In the genomic region with DNA sequence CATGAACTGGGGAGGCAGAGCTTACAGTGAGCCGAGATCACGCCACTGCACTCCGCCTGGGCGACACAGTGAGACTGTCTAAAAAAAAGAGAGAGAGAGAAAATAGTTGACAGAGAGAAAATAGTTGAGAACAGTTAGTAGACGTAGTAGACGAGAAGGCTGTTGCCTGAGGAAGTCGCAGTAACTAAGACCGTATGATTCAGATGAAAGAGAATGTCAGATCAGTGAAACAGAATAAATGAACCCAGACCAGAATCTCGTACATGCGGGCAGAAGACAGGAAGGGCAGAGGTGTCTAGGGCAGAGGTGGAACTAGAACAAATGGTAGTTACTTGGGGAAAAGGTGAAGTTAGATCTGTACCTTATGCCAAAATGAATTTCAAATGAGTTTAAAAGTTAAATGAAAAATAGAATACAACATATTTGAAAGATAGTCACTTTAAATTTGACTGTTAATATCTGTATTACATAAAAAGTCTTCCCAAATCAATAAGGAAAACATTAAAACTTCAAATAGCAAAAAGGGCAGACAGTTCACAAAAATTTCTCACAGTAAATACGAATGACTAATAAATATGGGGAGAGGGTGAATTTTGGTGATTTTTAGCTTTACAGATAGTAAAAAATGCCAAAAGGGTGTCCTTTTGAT, we compare ENCODE assay signal across 1 cellular context.
TF ChIP-seq lines count a peak whose summit lies in the region.

No MANE protein-coding gene starts in this region.

TF ChIP-seq in IMR-90, 13 proteins besides CTCF, POLR2A, EP300 and RAD21:
- TF ChIP-seq BHLHE40 (IDR thresholded peaks at IDR 0.05; ENCODE audit: low read depth, low read length) (no peak), ELK1 (IDR thresholded peaks at IDR 0.05; ENCODE audit: borderline replicate concordance, low read depth, low read length) (no peak), SMC3 (IDR thresholded peaks at IDR 0.05; ENCODE audit: low read depth, low read length) (no peak), RFX5 (IDR thresholded peaks at IDR 0.05; ENCODE audit: low read depth, low read length) (no peak), FOS (IDR thresholded peaks at IDR 0.05; ENCODE audit: low read depth, low read length) (no peak), MAFK (IDR thresholded peaks at IDR 0.05; ENCODE audit: low read depth, low read length) (no peak), CHD1 (IDR thresholded peaks at IDR 0.05; ENCODE audit: low read depth, low read length) (no peak), MXI1 (IDR thresholded peaks at IDR 0.05; ENCODE audit: borderline replicate concordance, low read depth, low read length) (no peak), MAZ (IDR thresholded peaks at IDR 0.05; ENCODE audit: borderline replicate concordance, low read depth, low read length) (no peak), CEBPB (IDR thresholded peaks at IDR 0.05; ENCODE audit: low read depth, low read length) (no peak), USF2 (IDR thresholded peaks at IDR 0.05; ENCODE audit: low read depth, low read length) (no peak), RCOR1 (IDR thresholded peaks at IDR 0.05; ENCODE audit: insufficient replicate concordance, low read length) (no peak), NFE2L2 (IDR thresholded peaks at IDR 0.05; ENCODE audit: low read depth, low read length) (no peak)
